Comparison of ENCODE assay signal across 10 cellular contexts in the genomic region with DNA sequence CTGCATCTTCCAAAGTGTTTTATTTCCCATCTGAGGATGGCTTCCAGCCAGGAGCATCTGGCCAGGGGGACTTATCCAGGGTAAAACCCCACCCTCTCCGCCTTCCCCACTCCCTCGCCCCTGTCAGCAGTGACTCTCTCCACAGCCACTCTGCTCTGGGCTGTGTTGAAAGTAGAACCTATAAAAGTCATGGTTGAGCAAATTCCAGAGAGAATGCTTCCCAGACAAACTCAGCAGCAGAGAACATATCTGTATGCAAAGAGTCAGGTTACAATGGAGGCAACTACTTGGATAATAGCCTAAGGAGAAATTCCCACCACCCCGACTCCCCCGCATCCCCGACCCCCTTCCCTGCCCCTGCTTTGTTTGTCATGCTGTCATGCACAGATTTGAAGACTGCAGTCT.
DNase-seq lines count a peak whose midpoint lies in the region; ATAC-seq and TF ChIP-seq lines count a peak whose summit lies in the region.
"Had no signal": no experiment of that assay in that cellular context is flagged by ENCODE, and none has a peak within 500 bp of the region (broad histone marks: within the 10 kb centered on the region; RNA-seq: fewer than 3 reads in every experiment).

No MANE protein-coding gene starts in this region.

- DNase-seq in CD14-positive monocyte (ENCODE audit: low spot score) = no peak
- DNase-seq in NCI-H128 (lab: John Stamatoyannopoulos, UW; ENCODE audit: unreplicated experiment) = peak; percentile 48
- DNase-seq in astrocyte of the cerebellum (ENCODE audit: low read depth) = peak; percentile 31
- DNase-seq in myocyte (ENCODE audit: low read depth) = peak; percentile 50
- no peak for DNase-seq in GM13976 (ENCODE audit: low spot score)
- DNase-seq in stimulated activated CD4-positive, alpha-beta T cell treated with anti-CD3 and anti-CD28 coated beads, Interleukin-2, amount 100 ng/mL, for 24 hours = no peak
- no peak for DNase-seq in RPMI8226

- intact Hi-C loops in CD14-positive monocyte (cut with micrococcal nuclease) = no loop called here

- H3K27ac Mint-ChIP-seq in CD14-positive monocyte = peak overlapping the region in 4 of 7 donors; percentile 8 to 58 (median 29)
- H3K27ac Mint-ChIP-seq: stimulated activated effector memory CD8-positive, alpha-beta T cell treated with anti-CD3 and anti-CD28 coated beads, Interleukin-12 subunit alpha, Interleukin-12 subunit beta, amount 100 ng/mL, for 72 hours had no signal

- H3K36me3 Mint-ChIP-seq in CD14-positive monocyte = peaks cover 15 to 25% of the 10 kb centered on the region in 2 donors
- H3K36me3 Mint-ChIP-seq: stimulated activated effector memory CD8-positive, alpha-beta T cell treated with anti-CD3 and anti-CD28 coated beads, Interleukin-12 subunit alpha, Interleukin-12 subunit beta, amount 100 ng/mL, for 72 hours had no signal

- H3K27me3 Mint-ChIP-seq in CD14-positive monocyte (ENCODE audit: low read depth in 3 of 3) = peaks cover 0 to 5% (median 2%) of the 10 kb centered on the region in 3 donors

- peaks cover 0 to 4% (median 0%) of the 10 kb centered on the region in 7 donors for H3K9me3 Mint-ChIP-seq in CD14-positive monocyte
- H3K9me3 Mint-ChIP-seq: stimulated activated effector memory CD8-positive, alpha-beta T cell treated with anti-CD3 and anti-CD28 coated beads, Interleukin-12 subunit alpha, Interleukin-12 subunit beta, amount 100 ng/mL, for 72 hours had no signal

- peaks cover 52% of the 10 kb centered on the region for H3K4me1 Mint-ChIP-seq in CD14-positive monocyte

- no peak for ATAC-seq in GM19328 (IDR thresholded peaks at IDR 0.05; ENCODE audit: unreplicated experiment)

- no peak overlapping the region for H3K4me3 Mint-ChIP-seq in CD14-positive monocyte

- TF ChIP-seq CTCF in CD14-positive monocyte (IDR thresholded peaks at IDR 0.05) = no peak
- no peak for TF ChIP-seq CTCF in astrocyte of the cerebellum (IDR thresholded peaks at IDR 0.05; ENCODE audit: low read depth, low read length, missing control alignments)
- no peak for TF ChIP-seq CTCF in GM13976 (IDR thresholded peaks at IDR 0.05; ENCODE audit: borderline replicate concordance, control extremely low read depth, extremely low read depth, insufficient read depth, missing control alignments)

- H3K4me3 ChIP-seq in astrocyte of the cerebellum (ENCODE audit: low read depth, low read length) = no peak overlapping the region
- H3K4me3 ChIP-seq: ovary had no signal

- in situ Hi-C loops in astrocyte of the cerebellum (cut with HindIII; ENCODE audit: low sequenced_read_pairs) = no loop called here
- in situ Hi-C loops in GM13976 (cut with MboI; ENCODE audit: low sequenced_read_pairs, unreplicated experiment) = no loop called here

Comparison
In these comparisons a context has a peak if more than half of its experiments do, and no peak if none do; other contexts are left out.
1. DNase-seq: peak in NCI-H128 (single experiment), astrocyte of the cerebellum (single experiment) and myocyte (single experiment); none in CD14-positive monocyte (single experiment), GM13976 (single experiment), stimulated activated CD4-positive, alpha-beta T cell treated with anti-CD3 and anti-CD28 coated beads, Interleukin-2, amount 100 ng/mL, for 24 hours (0 of 2) and RPMI8226 (single experiment).